8 cellular contexts compared by ENCODE assay signal in the genomic region with DNA sequence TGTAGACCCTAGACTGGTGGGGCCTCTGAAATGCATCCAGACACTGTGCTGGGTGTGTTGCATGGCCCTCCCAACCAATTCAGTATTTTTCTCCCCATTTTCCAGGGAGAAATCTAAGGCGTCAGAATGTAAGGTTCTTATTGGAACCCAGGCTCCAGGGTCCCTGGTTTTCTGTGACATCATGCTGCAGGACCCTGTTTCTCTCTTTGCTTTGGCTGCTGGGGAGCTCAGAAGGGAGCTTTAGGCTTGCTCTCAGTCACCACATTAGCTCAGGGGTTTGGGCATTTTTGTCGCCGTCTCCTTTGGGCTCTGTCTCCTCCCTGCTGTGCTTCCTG. TPM values are rescaled to one million over a fixed set of nuclear protein-coding genes. Genes with fewer than 3 reads are reported as not detected.
DNase-seq lines count a peak whose midpoint lies in the region; ATAC-seq and TF ChIP-seq lines count a peak whose summit lies in the region.

No MANE protein-coding gene starts in this region.

- H3K18ac ChIP-seq in trophoblast cell (ENCODE audit: low read length): peak overlapping the region; percentile 2

- H2BK12ac ChIP-seq in trophoblast cell (ENCODE audit: low read length): no peak overlapping the region

- peaks cover 19% of the 10 kb centered on the region for H3K79me1 ChIP-seq in trophoblast cell (ENCODE audit: low read length)

- no peak overlapping the region for H2AFZ ChIP-seq in trophoblast cell (ENCODE audit: insufficient read depth, low read length, poor library complexity)

- no peak for ATAC-seq in HG03521 (IDR thresholded peaks at IDR 0.05; ENCODE audit: unreplicated experiment)

- no peaks in the 10 kb centered on the region for H3K27me3 ChIP-seq in effector memory CD4-positive, alpha-beta T cell (replicated peaks; ENCODE audit: control insufficient read depth, insufficient read depth, low read length, poor library complexity, severe bottlenecking)
- H3K27me3 ChIP-seq in trophoblast cell (ENCODE audit: insufficient read depth, low read length): no peaks in the 10 kb centered on the region

- H3K36me3 ChIP-seq in effector memory CD4-positive, alpha-beta T cell (ENCODE audit: control insufficient read depth, insufficient read depth, low read length): no peaks in the 10 kb centered on the region
- H3K36me3 ChIP-seq in trophoblast cell (ENCODE audit: control insufficient read depth in 1 of 2, insufficient read depth in 2 of 2, low read length in 2 of 2): no peaks in the 10 kb centered on the region

- no peak overlapping the region for H4K91ac ChIP-seq in trophoblast cell (ENCODE audit: low read depth, low read length)

- H3K4me3 ChIP-seq in GM12865 (ENCODE audit: low read depth, low read length) (peak overlapping the region; percentile 17; the same call in 1 of the 2 replicates), trophoblast cell (ENCODE audit: low read depth, low read length) (no peak overlapping the region)
- peak overlapping the region; percentile 24 for H3K4me3 ChIP-seq in effector memory CD4-positive, alpha-beta T cell (ENCODE audit: insufficient read depth, low read depth, low read length, poor library complexity, severe bottlenecking)

- no peak overlapping the region for H2BK120ac ChIP-seq in trophoblast cell (ENCODE audit: insufficient read depth, low read length, poor library complexity)

- no peak overlapping the region for H3K9ac ChIP-seq in trophoblast cell (ENCODE audit: low read length)

- peak overlapping the region; percentile 39 for H2BK5ac ChIP-seq in trophoblast cell (ENCODE audit: low read depth, low read length, poor library complexity)

- H3K9me3 ChIP-seq in effector memory CD4-positive, alpha-beta T cell (ENCODE audit: control insufficient read depth, low read length): no peaks in the 10 kb centered on the region
- H3K9me3 ChIP-seq in trophoblast cell (ENCODE audit: insufficient read depth, low read depth, low read length): peaks cover 7% of the 10 kb centered on the region

- no peak overlapping the region for H3K27ac ChIP-seq in effector memory CD4-positive, alpha-beta T cell (ENCODE audit: insufficient read depth, low read length, poor library complexity, severe bottlenecking)
- peak overlapping the region; percentile 39 for H3K27ac ChIP-seq in trophoblast cell (ENCODE audit: low read depth, low read length)

- DNase-seq in GM12865 (ENCODE audit: low read depth) (no peak), NAMALWA (ENCODE audit: low spot score) (peak; percentile 15), trophoblast cell (no peak), NCI-H345 treated with DMSO at 0.1 percent for 48 hours (lab: John Stamatoyannopoulos, UW; ENCODE audit: unreplicated experiment) (no peak), NCI-H2196 (lab: John Stamatoyannopoulos, UW; ENCODE audit: unreplicated experiment) (no peak), NCI-H82 treated with DMSO at 0.1 percent for 48 hours (lab: John Stamatoyannopoulos, UW; ENCODE audit: unreplicated experiment) (no peak)
- no peak for DNase-seq in effector memory CD4-positive, alpha-beta T cell

- WGBS in trophoblast cell (ENCODE audit: extremely low coverage, insufficient coverage, insufficient read length): no CpG with 5 or more reads among the region's 3 CpGs

- H3K14ac ChIP-seq in trophoblast cell (ENCODE audit: low read length): no peak overlapping the region

- no peak overlapping the region for H3K4me2 ChIP-seq in trophoblast cell (ENCODE audit: low read length)

- no peak for TF ChIP-seq CTCF in GM12865 (IDR thresholded peaks at IDR 0.05; ENCODE audit: insufficient read depth, low read depth, low read length, missing control alignments)

- no peak overlapping the region for H3K23ac ChIP-seq in trophoblast cell (ENCODE audit: low read length)

- H3K79me2 ChIP-seq in trophoblast cell (ENCODE audit: control insufficient read depth, insufficient read depth, low read length, poor library complexity): peaks cover 2% of the 10 kb centered on the region

- H2AK5ac ChIP-seq in trophoblast cell (ENCODE audit: low read length): no peak overlapping the region

- peaks cover 34% of the 10 kb centered on the region for H3K4me1 ChIP-seq in effector memory CD4-positive, alpha-beta T cell (ENCODE audit: control insufficient read depth, insufficient read depth, low read length, poor library complexity, severe bottlenecking)
- peaks cover 35 to 38% of the 10 kb centered on the region in 2 experiments for H3K4me1 ChIP-seq in trophoblast cell (ENCODE audit: control insufficient read depth in 1 of 2, insufficient read depth in 2 of 2, low read length in 2 of 2)

- no peak overlapping the region for H3K4ac ChIP-seq in trophoblast cell (ENCODE audit: low read depth, low read length)

- H4K8ac ChIP-seq in trophoblast cell (ENCODE audit: low read depth, low read length): no peak overlapping the region

- H4K12ac ChIP-seq in trophoblast cell (ENCODE audit: low read depth, low read length): no peak overlapping the region

RNA-seq across cellular contexts. Expression of a gene that starts 2.9 kb away (rescaled TPM):
- 0.05 and 0.11 TPM in 2 replicates for polyA plus RNA-seq in trophoblast cell (2013)
